Comparison of ENCODE assay signal across 21 cellular contexts in the genomic region with DNA sequence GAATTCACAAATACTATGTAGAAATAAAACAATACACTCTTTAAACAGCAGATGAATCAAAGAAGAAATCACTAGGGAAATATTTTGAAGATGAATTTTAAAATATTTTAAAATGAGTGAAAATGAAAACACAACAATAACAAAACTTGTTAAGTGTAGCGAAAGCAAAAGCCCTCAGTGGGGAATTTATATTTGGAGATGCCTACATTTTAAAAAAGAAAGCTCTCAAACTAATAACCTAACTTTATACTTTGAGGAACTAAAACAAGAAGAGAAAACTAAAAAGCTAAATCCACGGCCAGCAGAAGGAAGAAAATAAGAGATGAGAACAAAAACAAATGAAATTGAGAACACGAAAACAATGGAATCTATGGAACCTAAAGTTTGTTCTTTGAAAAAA.
"Had no signal": no experiment of that assay in that cellular context is flagged by ENCODE, and none has a peak within 500 bp of the region (broad histone marks: within the 10 kb centered on the region; RNA-seq: fewer than 3 reads in every experiment).

No MANE protein-coding gene starts in this region.

- DNase-seq: activated CD4-positive, alpha-beta memory T cell treated with anti-CD3 and anti-CD28 coated beads for 36 hours; activated CD4-positive, alpha-beta T cell treated with anti-CD3 and anti-CD28 coated beads, Interleukin-2, amount 10 ng/mL, durations not matched to agents 7 days and 5 days; activated CD4-positive, CD25-positive, alpha-beta regulatory T cell; activated CD8-positive, alpha-beta memory T cell treated with anti-CD3 and anti-CD28 coated beads for 24 hours; activated effector memory CD4-positive, alpha-beta T cell treated with anti-CD3 and anti-CD28 coated beads, Interleukin-2, amount 50 U/mL, for 16 hours; activated naive CD4-positive, alpha-beta T cell treated with Interleukin-2 at 50 U/mL for 16 hours; activated naive CD8-positive, alpha-beta T cell treated with anti-CD3 and anti-CD28 coated beads, Interleukin-2, amount 50 U/mL, for 24 hours; activated T-cell treated with anti-CD3 and anti-CD28 coated beads, Interleukin-2, amount 50 U/mL, for 4 hours; amniotic stem cell; body of pancreas; NCI-H1092; NCI-H1417; NCI-H1930; NCI-H2171; NCI-H2227 treated with DMSO at 0.1 percent for 48 hours; NCI-H526; NCI-H774; SIG-M5; T-cell; T-helper 2 cell had no signal

- ATAC-seq: activated naive CD4-positive, alpha-beta T cell treated with anti-CD3 and anti-CD28 coated beads, Interleukin-2, amount 50 U/mL, for 72 hours; activated naive CD8-positive, alpha-beta T cell treated with anti-CD3 and anti-CD28 coated beads, Interleukin-2, amount 50 U/mL, for 24 hours; activated T-cell treated with anti-CD3 and anti-CD28 coated beads, Interleukin-2, amount 50 U/mL, for 4 hours; body of pancreas; T-cell had no signal
